ENCODE assay signal across 22 cellular contexts in genomic region chr15:27692438-27692837, GRCh38.
"Had no signal": no experiment of that assay in that cellular context is flagged by ENCODE, and none has a peak within 500 bp of the region (broad histone marks: within the 10 kb centered on the region; RNA-seq: fewer than 3 reads in every experiment).

No MANE protein-coding gene starts in this region.

- H3K4me1 ChIP-seq: breast epithelium, Peyer's patch had no signal

- H3K27me3 ChIP-seq: breast epithelium, Peyer's patch had no signal

- H3K27ac ChIP-seq: breast epithelium, Peyer's patch, RWPE1 had no signal

- H3K36me3 ChIP-seq: breast epithelium, Peyer's patch had no signal

- H3K4me3 ChIP-seq: breast epithelium, Peyer's patch had no signal

- H3K9me3 ChIP-seq: breast epithelium, Peyer's patch had no signal

- ATAC-seq: activated CD8-positive, alpha-beta memory T cell treated with anti-CD3 and anti-CD28 coated beads, Interleukin-2, amount 10 ng/mL, durations not matched to agents 7 days and 5 days; WTC11 had no signal

- DNase-seq: activated CD4-positive, alpha-beta T cell treated with anti-CD3 and anti-CD28 coated beads for 1 hour; activated CD4-positive, alpha-beta T cell treated with anti-CD3 and anti-CD28 coated beads, Interleukin-2, amount 10 ng/mL, durations not matched to agents 24 days and 14 days; activated CD4-positive, alpha-beta T cell treated with anti-CD3 and anti-CD28 coated beads, Interleukin-2, amount 50 U/mL, for 48 hours; activated CD8-positive, alpha-beta memory T cell treated with anti-CD3 and anti-CD28 coated beads, Interleukin-2, amount 10 ng/mL, durations not matched to agents 7 days and 5 days; activated effector memory CD4-positive, alpha-beta T cell treated with Interleukin-2 at 50 U/mL for 16 hours; activated naive CD4-positive, alpha-beta T cell; activated T-cell treated with anti-CD3 and anti-CD28 coated beads, Interleukin-2, amount 50 U/mL, for 24 hours; aorta; central memory CD4-positive, alpha-beta T cell; KG1; NCI-H1048; NCI-H146; NCI-H1930; NCI-H2171 treated with DMSO at 0.1 percent for 48 hours; NCI-H226; NCI-H82; Peyer's patch; SHP77 treated with DMSO at 0.1 percent for 48 hours; T-helper 9 cell had no signal
